Comparison of ENCODE assay signal across 8 cellular contexts in genomic region chr22:43263645-43264514, GRCh38.
A peak's percentile ranks its signal among the peaks of the same experiment; 100 is the strongest.
DNase-seq lines count a peak whose midpoint lies in the region; ATAC-seq lines count a peak whose summit lies in the region.

No MANE protein-coding gene starts in this region.

- intact Hi-C loops in left ventricle myocardium superior (cut with micrococcal nuclease), result no loop called here

- ATAC-seq in HG03432 (IDR thresholded peaks at IDR 0.05; ENCODE audit: unreplicated experiment) (peak; percentile 74), left ventricle myocardium superior (peak; percentile 65)

- peak; percentile 11 to 58 for DNase-seq in NCI-H524 (lab: John Stamatoyannopoulos, UW)
- DNase-seq in NCI-H524 treated with DMSO at 0.1 percent for 48 hours (lab: John Stamatoyannopoulos, UW), result no peak
- peak; percentile 44 for DNase-seq in SIG-M5 (lab: John Stamatoyannopoulos, UW)
- DNase-seq in activated naive CD4-positive, alpha-beta T cell (lab: John Stamatoyannopoulos, UW), result peak; percentile 34 to 56 (median 44)
- DNase-seq in left ventricle myocardium superior, result peak; percentile 65
- DNase-seq in stimulated activated CD4-positive, alpha-beta T cell treated with anti-CD3 and anti-CD28 coated beads, Interleukin-1b, Interleukin-23, amount 100 ng/mL, for 24 hours (ENCODE audit: low read depth in 4 of 4, low spot score in 1 of 4), result peak; percentile 52 to 78 (median 64)
- no peak for DNase-seq in NCI-H526 (lab: John Stamatoyannopoulos, UW)

Comparison
In these comparisons a context has a peak if more than half of its experiments do, and no peak if none do; other contexts are left out.
1. DNase-seq: peak in NCI-H524 (2 of 2), SIG-M5 (single experiment), activated naive CD4-positive, alpha-beta T cell (4 of 4), left ventricle myocardium superior (single experiment) and stimulated activated CD4-positive, alpha-beta T cell treated with anti-CD3 and anti-CD28 coated beads, Interleukin-1b, Interleukin-23, amount 100 ng/mL, for 24 hours (4 of 4); none in NCI-H524 treated with DMSO at 0.1 percent for 48 hours (single experiment) and NCI-H526 (0 of 2).